26 cellular contexts compared by ENCODE assay signal in the genomic region with DNA sequence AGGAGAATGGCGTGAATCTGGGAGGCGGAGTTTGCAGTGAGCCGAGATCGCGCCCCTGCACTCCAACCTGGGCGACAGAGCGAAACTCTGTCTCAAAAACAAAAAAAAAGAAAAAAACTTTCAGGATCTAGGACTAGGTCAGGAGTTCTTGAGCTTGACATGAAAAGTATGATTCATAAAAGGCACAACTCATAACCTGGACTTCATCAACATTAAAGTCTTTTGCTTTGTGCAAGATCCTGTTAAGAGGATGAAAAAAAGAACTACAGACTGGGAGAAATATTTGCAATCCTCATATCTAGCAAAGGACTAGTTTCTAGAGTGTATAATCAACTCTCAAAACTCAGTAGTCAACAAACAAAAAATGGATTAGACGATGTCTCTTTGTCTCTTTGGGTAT. TPM values are rescaled to one million over a fixed set of nuclear protein-coding genes. Genes with fewer than 3 reads are reported as not detected.
A peak's percentile ranks its signal among the peaks of the same experiment; 100 is the strongest.
DNase-seq lines count a peak whose midpoint lies in the region; ATAC-seq, FAIRE-seq and TF ChIP-seq lines count a peak whose summit lies in the region.
"Had no signal": no experiment of that assay in that cellular context is flagged by ENCODE, and none has a peak within 500 bp of the region (broad histone marks: within the 10 kb centered on the region; RNA-seq: fewer than 3 reads in every experiment).

No MANE protein-coding gene starts in this region.

- no peak overlapping the region for H3K4me2 ChIP-seq in endothelial cell of umbilical vein (ENCODE audit: insufficient read depth, low read length)

- H3K4me1 ChIP-seq in Panc1 (ENCODE audit: control insufficient read depth, insufficient read depth, low read length): peaks cover 38% of the 10 kb centered on the region
- no peaks in the 10 kb centered on the region for H3K4me1 ChIP-seq in endothelial cell of umbilical vein (ENCODE audit: control insufficient read depth, extremely low read depth, insufficient read depth, low read length)
- H3K4me1 ChIP-seq in Peyer's patch: peaks cover 10 to 35% (median 20%) of the 10 kb centered on the region in 4 donors

- no peaks in the 10 kb centered on the region for H3K27me3 ChIP-seq in Panc1 (ENCODE audit: control insufficient read depth, insufficient read depth, low read length)
- no peaks in the 10 kb centered on the region for H3K27me3 ChIP-seq in endothelial cell of umbilical vein (ENCODE audit: control insufficient read depth in 2 of 2, insufficient read depth in 2 of 2, low read length in 2 of 2)
- H3K27me3 ChIP-seq in Peyer's patch: no peaks in the 10 kb centered on the region
- H3K27me3 ChIP-seq: adrenal gland, breast epithelium, right lobe of liver had no signal

- H3K4me1 Mint-ChIP-seq in activated naive CD4-positive, alpha-beta T cell treated with anti-CD3 and anti-CD28 coated beads, Interleukin-2, amount 10 ng/mL, durations not matched to agents 7 days and 5 days: peaks cover 66% of the 10 kb centered on the region
- H3K4me1 Mint-ChIP-seq in progenitor cell of endocrine pancreas (ENCODE audit: low read depth): peaks cover 25% of the 10 kb centered on the region

- no peak overlapping the region for H2AFZ ChIP-seq in endothelial cell of umbilical vein (ENCODE audit: low read depth, low read length)
- H2AFZ ChIP-seq: parathyroid adenoma had no signal

- H3K27ac ChIP-seq in Panc1 (ENCODE audit: low read length) (no peak overlapping the region), endothelial cell of umbilical vein (ENCODE audit: insufficient read depth, low read depth, low read length) (no peak overlapping the region), Peyer's patch (no peak overlapping the region)
- H3K27ac ChIP-seq: adrenal gland, breast epithelium, parathyroid adenoma, right lobe of liver, WERI-Rb-1 had no signal

- H3K36me3 Mint-ChIP-seq in activated naive CD4-positive, alpha-beta T cell treated with anti-CD3 and anti-CD28 coated beads, Interleukin-2, amount 10 ng/mL, durations not matched to agents 7 days and 5 days: no peaks in the 10 kb centered on the region
- H3K36me3 Mint-ChIP-seq in progenitor cell of endocrine pancreas (ENCODE audit: insufficient read depth): peaks cover 12% of the 10 kb centered on the region
- H3K36me3 Mint-ChIP-seq: IgD-negative memory B cell had no signal

- intact Hi-C loops in Panc1 (cut with micrococcal nuclease; ENCODE audit: unreplicated experiment): no loop called here
- intact Hi-C loops in endothelial cell of umbilical vein (cut with micrococcal nuclease): no loop called here

- H3K79me2 ChIP-seq in endothelial cell of umbilical vein (ENCODE audit: control insufficient read depth, insufficient read depth, low read length): no peaks in the 10 kb centered on the region

- in situ Hi-C loops in Panc1 (cut with HindIII; ENCODE audit: low pct_unique_long_range_greater_than_20kb, low sequenced_read_pairs): loop anchor here (25.0 kb wide), 2 partner anchors 133 to 208 kb away; a partner anchor contains a TSS

- no peak for DNase-seq in activated naive CD4-positive, alpha-beta T cell treated with anti-CD3 and anti-CD28 coated beads, Interleukin-2, amount 10 ng/mL, durations not matched to agents 7 days and 5 days
- DNase-seq in activated naive CD4-positive, alpha-beta T cell treated with anti-CD3 and anti-CD28 coated beads, Interleukin-2, amount 50 U/mL, for 16 hours: no peak
- DNase-seq in Panc1 (ENCODE audit: low read depth, low spot score) (no peak), endothelial cell of umbilical vein (ENCODE audit: low read depth, low spot score) (no peak), progenitor cell of endocrine pancreas (ENCODE audit: low spot score, unreplicated experiment) (no peak), mesenteric fat pad (ENCODE audit: low spot score) (no peak), Peyer's patch (no peak)
- DNase-seq: ACHN, adrenal gland, DMS153, glutamatergic neuron, GOT3, NCI-H1436 treated with DMSO at 0.1 percent for 48 hours, NCI-H2171, NCI-H524 treated with DMSO at 0.1 percent for 48 hours, right lobe of liver, WERI-Rb-1 had no signal

- dilution Hi-C loops in endothelial cell of umbilical vein (cut with MboI; ENCODE audit: extremely low pct_ligation_motif_present, low sequenced_read_pairs): no loop called here

- BruUV-seq in Panc1 (replicated peaks; lab: Mats Ljungman, UMichigan): TSS peak; percentile 27
- BruUV-seq in endothelial cell of umbilical vein (replicated peaks; lab: Mats Ljungman, UMichigan): no TSS peak

- H3K4me3 Mint-ChIP-seq in activated naive CD4-positive, alpha-beta T cell treated with anti-CD3 and anti-CD28 coated beads, Interleukin-2, amount 10 ng/mL, durations not matched to agents 7 days and 5 days: no peak overlapping the region
- H3K4me3 Mint-ChIP-seq in progenitor cell of endocrine pancreas (ENCODE audit: low read depth): no peak overlapping the region
- H3K4me3 Mint-ChIP-seq: nephron, type B pancreatic cell had no signal

- no peaks in the 10 kb centered on the region for H3K9me3 Mint-ChIP-seq in activated naive CD4-positive, alpha-beta T cell treated with anti-CD3 and anti-CD28 coated beads, Interleukin-2, amount 10 ng/mL, durations not matched to agents 7 days and 5 days
- H3K9me3 Mint-ChIP-seq in progenitor cell of endocrine pancreas (ENCODE audit: low read depth): no peaks in the 10 kb centered on the region
- H3K9me3 Mint-ChIP-seq: IgD-negative memory B cell, nephron, type B pancreatic cell had no signal

- H3K36me3 ChIP-seq in Panc1 (ENCODE audit: control insufficient read depth, insufficient read depth, low read length) (no peaks in the 10 kb centered on the region), endothelial cell of umbilical vein (ENCODE audit: control insufficient read depth in 2 of 2, extremely low read depth in 1 of 2, insufficient read depth in 2 of 2, low read length in 2 of 2) (peaks cover 0 to 3% of the 10 kb centered on the region in 2 experiments), Peyer's patch (no peaks in the 10 kb centered on the region)
- H3K36me3 ChIP-seq: adrenal gland, breast epithelium, right lobe of liver had no signal

- no peaks in the 10 kb centered on the region for H3K9me3 ChIP-seq in Panc1 (ENCODE audit: control insufficient read depth, insufficient read depth, low read depth, low read length)
- no peaks in the 10 kb centered on the region for H3K9me3 ChIP-seq in endothelial cell of umbilical vein (replicated peaks; ENCODE audit: control insufficient read depth, insufficient read depth, low read length)
- no peaks in the 10 kb centered on the region for H3K9me3 ChIP-seq in Peyer's patch
- H3K9me3 ChIP-seq: adrenal gland, breast epithelium, right lobe of liver had no signal

- ATAC-seq in Panc1 (no peak), HG03520 (IDR thresholded peaks at IDR 0.05; ENCODE audit: unreplicated experiment) (no peak)
- ATAC-seq: right lobe of liver had no signal

- peak; percentile 64 for FAIRE-seq in endothelial cell of umbilical vein (lab: Jason Lieb, UNC)
- FAIRE-seq: endometrium, G401.6, GM18507 had no signal

- H3K9ac ChIP-seq in endothelial cell of umbilical vein (replicated peaks; ENCODE audit: extremely low read depth, insufficient read depth, low read length): no peak overlapping the region
- H3K9ac ChIP-seq: parathyroid adenoma had no signal

- H3K27ac Mint-ChIP-seq in activated naive CD4-positive, alpha-beta T cell treated with anti-CD3 and anti-CD28 coated beads, Interleukin-2, amount 10 ng/mL, durations not matched to agents 7 days and 5 days: peak overlapping the region; percentile 98
- peak overlapping the region; percentile 37 for H3K27ac Mint-ChIP-seq in progenitor cell of endocrine pancreas
- H3K27ac Mint-ChIP-seq: nephron, type B pancreatic cell had no signal

- TF ChIP-seq POLR2A in endothelial cell of umbilical vein (IDR thresholded peaks at IDR 0.05; ENCODE audit: low read depth, low read length) (no peak), Peyer's patch (IDR thresholded peaks at IDR 0.05) (no peak)

- H3K27me3 Mint-ChIP-seq in activated naive CD4-positive, alpha-beta T cell treated with anti-CD3 and anti-CD28 coated beads, Interleukin-2, amount 10 ng/mL, durations not matched to agents 7 days and 5 days: peaks cover 10% of the 10 kb centered on the region
- H3K27me3 Mint-ChIP-seq in progenitor cell of endocrine pancreas: no peaks in the 10 kb centered on the region
- H3K27me3 Mint-ChIP-seq: type B pancreatic cell had no signal

- TF ChIP-seq CTCF in Panc1 (IDR thresholded peaks at IDR 0.05) (no peak), endothelial cell of umbilical vein (IDR thresholded peaks at IDR 0.05; ENCODE audit: extremely low read depth in 1 of 2, insufficient read depth in 1 of 2, low read depth in 1 of 2, low read length in 2 of 2) (no peak), progenitor cell of endocrine pancreas (IDR thresholded peaks at IDR 0.05; ENCODE audit: unreplicated experiment) (no peak), Peyer's patch (IDR thresholded peaks at IDR 0.05) (no peak)

- POLR2A ChIA-PET in Panc1 (lab: Charles Lee): no interaction called here
- POLR2A ChIA-PET in endothelial cell of umbilical vein (lab: Charles Lee): no interaction called here

- H3K9me1 ChIP-seq in endothelial cell of umbilical vein (replicated peaks; ENCODE audit: control insufficient read depth, extremely low read depth, insufficient read depth, low read length): no peaks in the 10 kb centered on the region

- H3K4me3 ChIP-seq in Panc1 (ENCODE audit: low read depth in 2 of 2, low read length in 2 of 2) (no peak overlapping the region), endothelial cell of umbilical vein (replicated peaks in 1 of 3; ENCODE audit: insufficient read depth in 1 of 3, low read depth in 1 of 3, low read length in 3 of 3) (no peak overlapping the region), Peyer's patch (no peak overlapping the region)
- H3K4me3 ChIP-seq: adrenal gland, breast epithelium, right lobe of liver had no signal

- CTCF ChIA-PET in activated naive CD4-positive, alpha-beta T cell treated with anti-CD3 and anti-CD28 coated beads, Interleukin-2, amount 10 ng/mL, durations not matched to agents 7 days and 5 days (lab: Charles Lee): interaction anchor here (0.7 to 2.5 kb wide), 2 partner anchors 10 to 156 kb away, joined by 3 to 5 read pairs; a partner anchor contains a TSS
- CTCF ChIA-PET in Panc1 (lab: Charles Lee) (no interaction called here), endothelial cell of umbilical vein (lab: Charles Lee) (interaction anchor here (0.7 to 3.2 kb wide), 3 partner anchors 11 to 106 kb away, joined by 5 to 11 read pairs (median 5); a partner anchor contains a TSS)

- no peaks in the 10 kb centered on the region for H4K20me1 ChIP-seq in endothelial cell of umbilical vein (replicated peaks; ENCODE audit: control insufficient read depth, extremely low read depth, insufficient read depth, low read length)

RNA-seq across cellular contexts. Expression of a gene that starts 40.0 kb away (rescaled TPM):
- total RNA-seq in Panc1 (2021; ENCODE audit: unreplicated experiment) (41.6 TPM), endothelial cell of umbilical vein (48.6 and 50.9 TPM in 2 replicates), progenitor cell of endocrine pancreas (85.1 and 87.9 TPM in 2 replicates), mesenteric fat pad (111 TPM), Peyer's patch (10 to 100 TPM; 11.9 to 29.7 (median 22.2) TPM)
- polyA plus RNA-seq in Panc1 (2012; ENCODE audit: insufficient read length): 49.2 TPM
- polyA plus RNA-seq in endothelial cell of umbilical vein: 11.8 and 12.9 TPM in 2 replicates
- polyA plus RNA-seq in endothelial cell of umbilical vein (2011; cell fraction: cytosol; rRNA removed): 17.0 and 18.8 TPM in 2 replicates
- 27.8 and 33.2 TPM in 2 replicates for polyA plus RNA-seq in endothelial cell of umbilical vein (2011; cell fraction: nucleus; rRNA removed)
- polyA plus RNA-seq in endothelial cell of umbilical vein (2012): 42.3 and 56.7 TPM in 2 replicates
- 39.8 and 45.3 TPM in 2 replicates for polyA minus RNA-seq in endothelial cell of umbilical vein
- polyA minus RNA-seq in endothelial cell of umbilical vein (2011; cell fraction: cytosol; rRNA and poly(A)+ RNA removed): 3.7 TPM
- 20.3 and 27.9 TPM in 2 replicates for polyA minus RNA-seq in endothelial cell of umbilical vein (2011; cell fraction: nucleus; rRNA and poly(A)+ RNA removed)

RNA-seq across cellular contexts. Expression of a gene that starts 40.8 kb away (rescaled TPM):
- total RNA-seq in Panc1 (2021; ENCODE audit: unreplicated experiment): 18.0 TPM
- polyA plus RNA-seq in Panc1 (2012; ENCODE audit: insufficient read length): 21.4 TPM
- total RNA-seq in endothelial cell of umbilical vein: 4.1 and 5.5 TPM in 2 replicates
- polyA plus RNA-seq in endothelial cell of umbilical vein: 1.1 and 1.4 TPM in 2 replicates
- polyA plus RNA-seq in endothelial cell of umbilical vein (2011; cell fraction: cytosol; rRNA removed): 1.0 and 1.2 TPM in 2 replicates
- polyA plus RNA-seq in endothelial cell of umbilical vein (2011; cell fraction: nucleus; rRNA removed): 8.6 and 9.7 TPM in 2 replicates
- polyA plus RNA-seq in endothelial cell of umbilical vein (2012): 2.0 and 2.3 TPM in 2 replicates
- 0.42 and 2.1 TPM in 2 replicates for polyA minus RNA-seq in endothelial cell of umbilical vein
- polyA minus RNA-seq in endothelial cell of umbilical vein (2011; cell fraction: cytosol; rRNA and poly(A)+ RNA removed): 1.3 TPM
- 2.7 and 4.1 TPM in 2 replicates for polyA minus RNA-seq in endothelial cell of umbilical vein (2011; cell fraction: nucleus; rRNA and poly(A)+ RNA removed)
- 26.9 and 28.0 TPM in 2 replicates for total RNA-seq in progenitor cell of endocrine pancreas
- 7.9 TPM for total RNA-seq in mesenteric fat pad
- total RNA-seq in Peyer's patch: 10 to 100 TPM in 2 of 4 donors, 1 to 10 TPM in 2; 2.8 to 54.5 (median 7.8) TPM
- polyA plus RNA-seq: IgD-negative memory B cell had no signal
